In the genomic region with DNA sequence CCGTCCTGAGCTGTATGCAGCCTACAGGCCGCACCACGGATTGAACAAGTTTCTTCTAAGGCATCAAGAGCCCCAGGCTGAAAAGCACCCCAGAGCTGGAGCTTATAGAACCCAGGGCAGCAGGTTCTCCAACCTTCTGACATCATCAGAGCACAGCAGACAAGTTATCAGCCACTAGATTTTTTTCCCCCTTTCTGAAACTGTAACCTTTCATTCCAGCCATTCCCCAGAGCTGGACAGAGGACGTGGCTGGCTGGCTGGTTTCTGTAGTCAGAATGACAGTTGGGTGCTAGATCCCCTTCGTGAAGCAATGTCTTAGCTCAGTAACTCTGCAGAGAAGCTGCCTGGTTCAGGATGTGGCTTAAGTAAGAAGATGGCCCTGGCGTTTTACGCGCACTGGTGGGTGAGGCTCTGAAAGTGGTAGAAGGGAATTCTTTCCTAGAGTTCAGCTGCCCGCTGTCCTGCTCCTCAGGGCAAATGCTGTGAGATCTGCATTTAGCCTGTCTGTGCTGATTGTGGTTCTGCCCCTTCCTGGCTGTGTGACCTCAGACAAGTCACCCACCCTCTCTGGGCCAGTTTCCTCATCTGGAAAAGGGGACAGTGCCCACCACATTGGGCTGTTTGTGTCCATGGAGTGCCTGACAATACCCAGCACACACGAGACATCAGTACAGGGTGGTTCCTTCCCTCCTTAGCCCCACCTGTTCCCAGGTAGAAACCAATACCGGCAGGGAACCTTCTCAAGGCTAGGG, we compare ENCODE assay signal across 1 cellular context.
TF ChIP-seq lines count a peak whose summit lies in the region.

No MANE protein-coding gene starts in this region.

TF ChIP-seq in HepG2, 621 proteins besides CTCF, POLR2A, EP300 and RAD21:
- 0 out of 2 replicates have a peak, but pooled peaks have one; percentile 34 for TF ChIP-seq ZNF547 (CRISPR knock-in tag; IDR thresholded peaks at IDR 0.05)
- TF ChIP-seq HOXA3 (CRISPR knock-in tag; IDR thresholded peaks at IDR 0.05): no peak
- TF ChIP-seq ZNF768 (CRISPR knock-in tag; IDR thresholded peaks at IDR 0.05): peak; percentile 99
- TF ChIP-seq, protein P1, sequence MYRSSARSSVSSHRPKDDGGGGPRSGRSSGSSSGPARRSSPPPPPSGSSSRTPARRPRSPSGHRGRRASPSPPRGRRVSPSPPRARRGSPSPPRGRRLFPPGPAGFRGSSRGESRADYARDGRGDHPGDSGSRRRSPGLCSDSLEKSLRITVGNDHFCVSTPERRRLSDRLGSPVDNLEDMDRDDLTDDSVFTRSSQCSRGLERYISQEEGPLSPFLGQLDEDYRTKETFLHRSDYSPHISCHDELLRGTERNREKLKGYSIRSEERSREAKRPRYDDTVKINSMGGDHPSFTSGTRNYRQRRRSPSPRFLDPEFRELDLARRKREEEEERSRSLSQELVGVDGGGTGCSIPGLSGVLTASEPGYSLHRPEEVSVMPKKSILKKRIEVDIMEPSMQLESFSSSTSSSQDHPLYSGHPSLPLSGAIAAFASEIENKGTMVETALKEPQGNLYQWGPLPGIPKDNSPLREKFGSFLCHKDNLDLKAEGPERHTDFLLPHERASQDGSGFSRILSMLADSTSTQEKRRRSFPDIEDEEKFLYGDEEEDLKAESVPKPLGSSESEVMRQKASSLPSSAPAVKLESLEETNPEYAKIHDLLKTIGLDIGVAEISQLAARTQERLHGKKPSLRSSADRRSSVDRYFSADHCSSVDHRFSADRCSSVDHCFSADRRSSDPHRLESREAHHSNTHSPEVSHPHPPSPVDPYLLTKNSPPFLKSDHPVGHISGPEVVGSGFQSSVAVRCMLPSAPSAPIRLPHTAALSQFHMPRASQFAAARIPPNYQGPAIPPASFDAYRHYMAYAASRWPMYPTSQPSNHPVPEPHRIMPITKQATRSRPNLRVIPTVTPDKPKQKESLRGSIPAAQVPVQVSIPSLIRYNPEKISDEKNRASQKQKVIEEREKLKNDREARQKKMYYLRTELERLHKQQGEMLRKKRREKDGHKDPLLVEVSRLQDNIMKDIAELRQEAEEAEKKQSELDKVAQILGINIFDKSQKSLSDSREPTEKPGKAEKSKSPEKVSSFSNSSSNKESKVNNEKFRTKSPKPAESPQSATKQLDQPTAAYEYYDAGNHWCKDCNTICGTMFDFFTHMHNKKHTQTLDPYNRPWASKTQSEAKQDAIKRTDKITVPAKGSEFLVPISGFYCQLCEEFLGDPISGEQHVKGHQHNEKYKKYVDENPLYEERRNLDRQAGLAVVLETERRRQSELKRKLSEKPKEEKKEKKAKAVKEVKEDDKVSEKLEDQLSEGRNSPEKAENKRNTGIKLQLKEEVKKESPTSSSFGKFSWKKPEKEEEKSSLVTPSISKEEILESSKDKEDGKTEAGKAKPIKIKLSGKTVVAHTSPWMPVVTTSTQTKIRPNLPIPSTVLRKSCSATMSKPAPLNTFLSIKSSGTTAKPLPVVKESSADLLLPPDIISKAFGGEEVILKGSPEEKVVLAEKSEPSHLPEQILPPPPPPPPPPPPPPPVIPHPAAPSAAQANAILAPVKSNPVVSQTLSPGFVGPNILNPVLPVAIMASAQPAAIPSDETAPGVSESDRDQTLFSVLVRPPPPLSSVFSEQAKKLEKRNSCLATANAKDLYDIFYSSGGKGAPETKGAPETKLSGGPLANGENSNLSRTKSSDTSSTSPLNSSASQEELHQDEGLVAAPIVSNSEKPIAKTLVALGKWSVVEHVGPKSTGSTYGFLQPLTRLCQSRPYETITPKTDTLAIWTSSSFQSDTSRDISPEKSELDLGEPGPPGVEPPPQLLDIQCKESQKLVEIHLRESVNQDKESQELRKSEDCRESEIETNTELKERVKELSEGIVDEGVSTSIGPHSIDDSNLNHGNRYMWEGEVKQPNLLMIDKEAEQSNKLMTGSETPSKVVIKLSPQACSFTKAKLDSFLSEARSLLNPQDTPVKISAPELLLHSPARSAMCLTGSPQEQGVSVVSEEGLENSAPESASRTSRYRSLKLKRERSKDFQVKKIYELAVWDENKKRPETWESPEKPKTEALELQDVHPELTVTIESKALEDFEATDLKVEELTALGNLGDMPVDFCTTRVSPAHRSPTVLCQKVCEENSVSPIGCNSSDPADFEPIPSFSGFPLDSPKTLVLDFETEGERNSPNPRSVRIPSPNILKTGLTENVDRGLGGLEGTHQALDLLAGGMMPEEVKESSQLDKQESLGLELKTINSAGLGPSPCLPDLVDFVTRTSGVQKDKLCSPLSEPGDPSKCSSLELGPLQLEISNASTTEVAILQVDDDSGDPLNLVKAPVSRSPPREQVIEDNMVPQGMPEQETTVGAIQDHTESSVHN (CRISPR knock-in tag; IDR thresholded peaks at IDR 0.05): 0 out of 2 replicates have a peak, but pooled peaks have one; percentile 22
- TF ChIP-seq ZMYM3 (CRISPR knock-in tag; IDR thresholded peaks at IDR 0.05): peak; percentile 75
- TF ChIP-seq, protein P2, sequence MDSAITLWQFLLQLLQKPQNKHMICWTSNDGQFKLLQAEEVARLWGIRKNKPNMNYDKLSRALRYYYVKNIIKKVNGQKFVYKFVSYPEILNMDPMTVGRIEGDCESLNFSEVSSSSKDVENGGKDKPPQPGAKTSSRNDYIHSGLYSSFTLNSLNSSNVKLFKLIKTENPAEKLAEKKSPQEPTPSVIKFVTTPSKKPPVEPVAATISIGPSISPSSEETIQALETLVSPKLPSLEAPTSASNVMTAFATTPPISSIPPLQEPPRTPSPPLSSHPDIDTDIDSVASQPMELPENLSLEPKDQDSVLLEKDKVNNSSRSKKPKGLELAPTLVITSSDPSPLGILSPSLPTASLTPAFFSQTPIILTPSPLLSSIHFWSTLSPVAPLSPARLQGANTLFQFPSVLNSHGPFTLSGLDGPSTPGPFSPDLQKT (CRISPR knock-in tag; IDR thresholded peaks at IDR 0.05; ENCODE audit: borderline replicate concordance): no peak
- peak; percentile 40; the same call in 1 of the 2 replicates for TF ChIP-seq ZNF296 (CRISPR knock-in tag; conservative IDR thresholded peaks at IDR 0.05)
TF ChIP-seq in HepG2: peak in this region for 5.
